ENCODE assay signal across 8 cellular contexts in the genomic region with DNA sequence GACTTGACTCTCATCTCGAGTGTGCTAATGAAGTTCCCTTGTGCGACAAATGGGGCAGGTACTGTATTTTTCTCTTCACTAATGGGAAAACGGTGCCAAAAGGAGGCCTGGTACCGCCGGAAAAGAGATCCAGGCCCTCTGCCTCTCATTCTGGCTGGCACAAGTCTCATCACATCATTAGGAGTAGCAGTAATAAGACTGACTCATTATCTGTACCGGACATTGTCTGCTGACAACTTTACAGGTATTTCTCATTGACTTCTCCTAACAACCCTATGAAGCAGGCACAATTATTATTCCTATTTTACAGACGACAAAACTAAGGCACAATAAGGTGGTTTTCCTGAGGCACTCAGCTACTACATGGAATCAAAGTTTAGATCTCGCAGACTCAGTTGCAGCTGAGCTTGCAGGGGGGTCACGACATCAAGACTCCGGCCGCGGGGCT. TPM values are rescaled to one million over a fixed set of nuclear protein-coding genes. Genes with fewer than 3 reads are reported as not detected.
DNase-seq lines count a peak whose midpoint lies in the region; ATAC-seq and TF ChIP-seq lines count a peak whose summit lies in the region.

No MANE protein-coding gene starts in this region.

- no peaks in the 10 kb centered on the region for H3K27me3 Mint-ChIP-seq in IgD-negative memory B cell
- no peaks in the 10 kb centered on the region for H3K27me3 Mint-ChIP-seq in activated naive CD8-positive, alpha-beta T cell treated with anti-CD3 and anti-CD28 coated beads, Interleukin-2, amount 50 U/mL, for 24 hours

- H3K27ac Mint-ChIP-seq in IgD-negative memory B cell, result peak overlapping the region; percentile 49 to 96 (median 86)
- H3K27ac Mint-ChIP-seq in activated naive CD8-positive, alpha-beta T cell treated with anti-CD3 and anti-CD28 coated beads, Interleukin-2, amount 50 U/mL, for 24 hours, result peak overlapping the region; percentile 87

- H3K4me1 ChIP-seq in hepatocyte (ENCODE audit: insufficient read depth) (peaks cover 40% of the 10 kb centered on the region), skeletal muscle tissue (ENCODE audit: control insufficient read depth in 3 of 3, insufficient read depth in 3 of 3, low read length in 3 of 3) (peaks cover 18 to 46% (median 34%) of the 10 kb centered on the region in 3 donors)

- H3K4me2 ChIP-seq in hepatocyte, result peak overlapping the region; percentile 72

- no peak for TF ChIP-seq CTCF in hepatocyte (IDR thresholded peaks at IDR 0.05; ENCODE audit: poor library complexity)

- H3K27me3 ChIP-seq in hepatocyte (no peaks in the 10 kb centered on the region), skeletal muscle tissue (ENCODE audit: control insufficient read depth in 3 of 3, insufficient read depth in 3 of 3, low read length in 3 of 3) (no peaks in the 10 kb centered on the region)

- H3K4me3 Mint-ChIP-seq in IgD-negative memory B cell, result peak overlapping the region; percentile 83 to 95 (median 90)
- H3K4me3 Mint-ChIP-seq in activated naive CD8-positive, alpha-beta T cell treated with anti-CD3 and anti-CD28 coated beads, Interleukin-2, amount 50 U/mL, for 24 hours, result peak overlapping the region; percentile 89

- peak overlapping the region; percentile 81 to 90 (median 89) for H3K9ac ChIP-seq in skeletal muscle tissue (ENCODE audit: low read depth in 1 of 3, low read length in 3 of 3)

- H3K79me2 ChIP-seq in hepatocyte, result peaks cover 53% of the 10 kb centered on the region

- no peaks in the 10 kb centered on the region for H3K9me3 ChIP-seq in hepatocyte (ENCODE audit: low read depth)
- H3K9me3 ChIP-seq in skeletal muscle tissue (ENCODE audit: control insufficient read depth in 3 of 3, low read length in 3 of 3), result no peaks in the 10 kb centered on the region

- H4K20me1 ChIP-seq in hepatocyte (ENCODE audit: insufficient read depth, poor library complexity, severe bottlenecking), result no peaks in the 10 kb centered on the region

- DNase-seq in DMS53 (lab: John Stamatoyannopoulos, UW) (peak; percentile 59), DMS53 treated with DMSO at 0.1 percent for 48 hours (lab: John Stamatoyannopoulos, UW; ENCODE audit: unreplicated experiment) (no peak), hepatocyte (ENCODE audit: low spot score) (no peak), DMS 273 treated with DMSO at 0.1 percent for 48 hours (lab: John Stamatoyannopoulos, UW) (no peak)
- no peak for DNase-seq in activated naive CD8-positive, alpha-beta T cell treated with anti-CD3 and anti-CD28 coated beads, Interleukin-2, amount 50 U/mL, for 24 hours

- H3K4me3 ChIP-seq in hepatocyte (peak overlapping the region; percentile 91), skeletal muscle tissue (ENCODE audit: low read length in 3 of 3) (peak overlapping the region; percentile 78 to 92 (median 89))

- no peaks in the 10 kb centered on the region for H3K36me3 Mint-ChIP-seq in IgD-negative memory B cell
- no peaks in the 10 kb centered on the region for H3K36me3 Mint-ChIP-seq in activated naive CD8-positive, alpha-beta T cell treated with anti-CD3 and anti-CD28 coated beads, Interleukin-2, amount 50 U/mL, for 24 hours (ENCODE audit: low read depth)

- H3K9me3 Mint-ChIP-seq in IgD-negative memory B cell, result no peaks in the 10 kb centered on the region
- no peaks in the 10 kb centered on the region for H3K9me3 Mint-ChIP-seq in activated naive CD8-positive, alpha-beta T cell treated with anti-CD3 and anti-CD28 coated beads, Interleukin-2, amount 50 U/mL, for 24 hours

- H2AFZ ChIP-seq in hepatocyte, result peak overlapping the region; percentile 80

- H3K27ac ChIP-seq in hepatocyte (peak overlapping the region; percentile 95), skeletal muscle tissue (ENCODE audit: low read depth, low read length) (peak overlapping the region; percentile 87)

- ATAC-seq in activated naive CD8-positive, alpha-beta T cell treated with anti-CD3 and anti-CD28 coated beads, Interleukin-2, amount 50 U/mL, for 24 hours, result no peak
- ATAC-seq in GM21381 (IDR thresholded peaks at IDR 0.05; ENCODE audit: unreplicated experiment), result no peak

- under 1% methylated on average over 12 of the region's 12 CpGs for WGBS in hepatocyte (ENCODE audit: low lambda C conversion rate, missing lambda C conversion rate)

- H3K36me3 ChIP-seq in hepatocyte (replicated peaks; ENCODE audit: insufficient read depth, low read depth) (no peaks in the 10 kb centered on the region), skeletal muscle tissue (ENCODE audit: control insufficient read depth in 3 of 3, insufficient read depth in 3 of 3, low read length in 3 of 3) (peaks cover 0 to 3% (median 0%) of the 10 kb centered on the region in 3 donors)

- H3K4me1 Mint-ChIP-seq in IgD-negative memory B cell, result peaks cover 30 to 37% (median 31%) of the 10 kb centered on the region in 3 donors
- peaks cover 41% of the 10 kb centered on the region for H3K4me1 Mint-ChIP-seq in activated naive CD8-positive, alpha-beta T cell treated with anti-CD3 and anti-CD28 coated beads, Interleukin-2, amount 50 U/mL, for 24 hours

- H3K9me2 ChIP-seq in hepatocyte (replicated peaks; ENCODE audit: insufficient read depth), result no peaks in the 10 kb centered on the region

RNA-seq across cellular contexts. Expression of a gene that starts 0.7 kb away (rescaled TPM):
- polyA plus RNA-seq in IgD-negative memory B cell (10.0 TPM), hepatocyte (38.2 and 42.2 TPM in 2 replicates)
- total RNA-seq in hepatocyte (51.9 and 74.1 TPM in 2 replicates), skeletal muscle tissue (27.1 TPM)
